ENCODE assay signal across 8 cellular contexts in the genomic region with DNA sequence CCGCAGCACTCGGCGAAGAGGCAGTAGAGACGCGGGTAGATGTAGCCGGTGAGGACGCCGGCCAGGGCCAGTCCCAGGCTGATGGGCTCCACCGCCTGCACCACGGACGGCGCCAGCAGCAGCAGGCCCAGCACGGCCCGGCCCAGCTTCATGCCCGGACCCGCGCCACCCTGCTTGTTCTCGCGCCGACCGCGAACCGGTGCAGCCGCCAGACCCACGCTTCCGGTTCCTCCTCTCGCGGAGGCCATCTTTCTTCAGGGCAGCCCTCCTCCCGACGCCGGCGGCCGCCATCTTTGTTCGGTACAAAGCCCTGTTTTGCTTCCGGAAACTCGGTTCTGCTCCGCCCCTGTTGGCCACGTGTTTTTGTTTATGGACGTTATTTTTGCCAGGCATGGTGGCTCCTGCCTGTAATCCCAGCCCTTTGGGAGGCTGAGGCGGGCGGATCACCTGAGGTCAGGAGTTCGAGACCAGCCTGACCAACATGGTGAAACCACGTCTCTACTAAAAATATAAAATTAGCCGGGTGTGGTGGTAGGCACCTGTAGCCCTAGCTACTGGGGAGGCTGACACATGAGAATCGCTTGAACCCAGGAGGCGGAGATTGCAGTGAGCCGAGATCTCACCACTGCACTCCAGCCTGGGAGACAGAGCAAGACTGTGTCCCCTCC. TPM values are rescaled to one million over a fixed set of nuclear protein-coding genes. Genes with fewer than 3 reads are reported as not detected.
DNase-seq lines count a peak whose midpoint lies in the region; ATAC-seq, FAIRE-seq and TF ChIP-seq lines count a peak whose summit lies in the region.

A gene with protein sequence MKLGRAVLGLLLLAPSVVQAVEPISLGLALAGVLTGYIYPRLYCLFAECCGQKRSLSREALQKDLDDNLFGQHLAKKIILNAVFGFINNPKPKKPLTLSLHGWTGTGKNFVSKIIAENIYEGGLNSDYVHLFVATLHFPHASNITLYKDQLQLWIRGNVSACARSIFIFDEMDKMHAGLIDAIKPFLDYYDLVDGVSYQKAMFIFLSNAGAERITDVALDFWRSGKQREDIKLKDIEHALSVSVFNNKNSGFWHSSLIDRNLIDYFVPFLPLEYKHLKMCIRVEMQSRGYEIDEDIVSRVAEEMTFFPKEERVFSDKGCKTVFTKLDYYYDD (minus strand): TSS at position 203 of the 668 bp plus-strand sequence. CDS start 51 bp downstream, at position 152.

- peaks cover 15% of the 10 kb centered on the region for H3K79me2 ChIP-seq in SU-DHL-6 (ENCODE audit: insufficient read depth, low read length)

- TF ChIP-seq CTCF in SU-DHL-6 (IDR thresholded peaks at IDR 0.05; ENCODE audit: insufficient read depth, low read length, poor library complexity, severe bottlenecking) (no peak), pancreas (IDR thresholded peaks at IDR 0.05) (no peak), tibial artery (IDR thresholded peaks at IDR 0.05) (no peak)

- H4K20me1 ChIP-seq in SU-DHL-6 (ENCODE audit: low read depth, low read length): no peaks in the 10 kb centered on the region

- no peak for FAIRE-seq in pancreas (lab: Jason Lieb, UNC)

- peak within 1 kb of the TSS; percentile 93 for H3K9ac ChIP-seq in SU-DHL-6 (ENCODE audit: low read length)

- peak; percentile 76 for DNase-seq in NCI-H128 (lab: John Stamatoyannopoulos, UW; ENCODE audit: unreplicated experiment)
- peak; percentile 87 for DNase-seq in activated naive CD8-positive, alpha-beta T cell treated with anti-CD3 and anti-CD28 coated beads, Interleukin-2, amount 50 U/mL, for 16 hours (ENCODE audit: low read depth, low spot score)
- DNase-seq in Right ventricle myocardium superior: peak; percentile 97
- peak; percentile 93 to 97 (median 95) for DNase-seq in pancreas
- DNase-seq in tibial artery: peak; percentile 96 to 98

- no peaks in the 10 kb centered on the region for H3K9me2 ChIP-seq in SU-DHL-6 (replicated peaks; ENCODE audit: insufficient read depth, low read length)

- 4% methylated on average over 37 to 47 of the region's 47 CpGs for WGBS in pancreas, 2 donors

- no peaks in the 10 kb centered on the region for H3K36me3 ChIP-seq in SU-DHL-6 (ENCODE audit: low read length)
- peaks cover 2 to 41% (median 12%) of the 10 kb centered on the region in 3 donors for H3K36me3 ChIP-seq in pancreas
- H3K36me3 ChIP-seq in tibial artery: peaks cover 34 to 63% (median 42%) of the 10 kb centered on the region in 3 donors

- H3K27me3 ChIP-seq in SU-DHL-6 (ENCODE audit: low read length) (no peaks in the 10 kb centered on the region), pancreas (no peaks in the 10 kb centered on the region), tibial artery (no peaks in the 10 kb centered on the region)

- peak within 1 kb of the TSS; percentile 87 for H3K4me2 ChIP-seq in SU-DHL-6 (ENCODE audit: low read depth, low read length, poor library complexity, severe bottlenecking)

- H2AFZ ChIP-seq in SU-DHL-6 (ENCODE audit: low read depth, low read length, severe bottlenecking): peak within 1 kb of the TSS; percentile 78

- H3K27ac ChIP-seq in SU-DHL-6 (ENCODE audit: low read depth, low read length) (peak within 1 kb of the TSS; percentile 62), pancreas (peak within 1 kb of the TSS; percentile 22 to 50 (median 42)), tibial artery (peak within 1 kb of the TSS; percentile 71 to 86)

- intact Hi-C loops in Right ventricle myocardium superior (cut with DNase I) (no loop called here), pancreas (cut with DNase I) (no loop called here), tibial artery (cut with DNase I; ENCODE audit: low total_unique reads) (no loop called here)

- H3F3A ChIP-seq in SU-DHL-6 (ENCODE audit: insufficient read depth): peaks cover 12% of the 10 kb centered on the region; the same call in 1 of the 2 replicates

- H3K4me1 ChIP-seq in pancreas (peaks cover 0 to 4% (median 0%) of the 10 kb centered on the region in 3 donors), tibial artery (peaks cover 0 to 9% (median 7%) of the 10 kb centered on the region in 4 donors)

- H3K9me3 ChIP-seq in SU-DHL-6 (ENCODE audit: insufficient read depth, low read length) (no peaks in the 10 kb centered on the region), pancreas (no peaks in the 10 kb centered on the region), tibial artery (no peaks in the 10 kb centered on the region)

- H3K4me3 ChIP-seq in GM08714 (ENCODE audit: low read length) (peak within 1 kb of the TSS; percentile 77), SU-DHL-6 (ENCODE audit: insufficient read depth, low read length, poor library complexity, severe bottlenecking) (peak within 1 kb of the TSS; percentile 94), pancreas (peak within 1 kb of the TSS; percentile 72 to 84 (median 76)), tibial artery (peak within 1 kb of the TSS; percentile 89 to 97)

- ATAC-seq in HG02623 (IDR thresholded peaks at IDR 0.05; ENCODE audit: unreplicated experiment) (peak; percentile 82), Right ventricle myocardium superior (ENCODE audit: poor library complexity) (peak; percentile 97), pancreas (peak; percentile 96 to 98 (median 98))

RNA-seq across cellular contexts. Expression of the gene that starts here (rescaled TPM):
- total RNA-seq in Right ventricle myocardium superior (12.0 TPM), pancreas (10 to 100 TPM in 5 of 6 donors, 1 to 10 TPM in 1; 8.9 to 17.5 (median 12.2) TPM)
- polyA plus RNA-seq in pancreas: 10 to 100 TPM; 10.0 to 15.3 TPM

Comparison
In these comparisons a context has a peak if more than half of its experiments do, and no peak if none do; other contexts are left out.
1. Peak in every context shown above with its lines: DNase-seq, ATAC-seq, H3K4me3 ChIP-seq and H3K27ac ChIP-seq.